35 cellular contexts compared by ENCODE assay signal in genomic region chr5:160349249-160349965, GRCh38. TPM values are rescaled to one million over a fixed set of nuclear protein-coding genes. Genes with fewer than 3 reads are reported as not detected.
"Had no signal": no experiment of that assay in that cellular context is flagged by ENCODE, and none has a peak within 500 bp of the region (broad histone marks: within the 10 kb centered on the region; RNA-seq: fewer than 3 reads in every experiment).

No MANE protein-coding gene starts in this region.

- H3K9me3 ChIP-seq: adrenal gland, body of pancreas, breast epithelium had no signal

- H3K27ac ChIP-seq: adrenal gland, body of pancreas, brain microvascular endothelial cell, breast epithelium, VCaP had no signal

- H3K4me3 ChIP-seq: adrenal gland, body of pancreas, breast epithelium had no signal

- H3K4me1 Mint-ChIP-seq: activated B cell treated with CpG ODN at 0.5 μM for 24 hours; activated CD4-positive, alpha-beta T cell treated with anti-CD3 and anti-CD28 coated beads, Interleukin-2, amount 10 ng/mL, durations not matched to agents 24 days and 14 days; activated naive CD8-positive, alpha-beta T cell treated with anti-CD3 and anti-CD28 coated beads for 36 hours; activated T-helper 17 cell treated with anti-CD3 and anti-CD28 coated beads, Interleukin-2, amount 50 U/mL, for 72 hours had no signal

- H3K4me1 ChIP-seq: breast epithelium had no signal

- ATAC-seq: activated CD8-positive, alpha-beta T cell treated with anti-CD3 and anti-CD28 coated beads for 36 hours; activated T-cell treated with anti-CD3 and anti-CD28 coated beads, Interleukin-2, amount 50 U/mL, for 4 hours; activated T-cell treated with anti-CD3 and anti-CD28 coated beads, Interleukin-2, amount 50 U/mL, for 72 hours; activated T-helper 17 cell treated with anti-CD3 and anti-CD28 coated beads, Interleukin-2, amount 50 U/mL, for 72 hours; body of pancreas had no signal

- H3K9me3 Mint-ChIP-seq: activated B cell treated with CpG ODN at 0.5 μM for 24 hours; activated CD4-positive, alpha-beta memory T cell treated with anti-CD3 and anti-CD28 coated beads for 36 hours; activated CD4-positive, alpha-beta T cell treated with anti-CD3 and anti-CD28 coated beads, Interleukin-2, amount 10 ng/mL, durations not matched to agents 24 days and 14 days; activated CD8-positive, alpha-beta T cell treated with anti-CD3 and anti-CD28 coated beads for 36 hours; activated naive CD4-positive, alpha-beta T cell treated with anti-CD3 and anti-CD28 coated beads for 36 hours; activated naive CD8-positive, alpha-beta T cell treated with anti-CD3 and anti-CD28 coated beads for 36 hours; activated T-cell treated with anti-CD3 and anti-CD28 coated beads, Interleukin-2, amount 50 U/mL, for 4 hours; activated T-cell treated with anti-CD3 and anti-CD28 coated beads, Interleukin-2, amount 50 U/mL, for 72 hours; activated T-helper 1 cell treated with anti-CD3 and anti-CD28 coated beads, Interleukin-12 subunit alpha, Interleukin-12 subunit beta, Interleukin-2, Interleukin-4 antibody, amounts not matched to agents 30 ng/mL and 10 ng/mL and 1 ng/mL, durations not matched to agents 14 hours and 24 hours and 36 hours; activated T-helper 17 cell treated with anti-CD3 and anti-CD28 coated beads, Interleukin-2, amount 50 U/mL, for 72 hours; T-helper 1 cell treated with Interleukin-12 subunit alpha and Interleukin-12 subunit beta and Interleukin-4 antibody, amounts not matched to agents 30 μg/mL and 1 μg/mL, for 36 hours; T-helper 2 cell treated with Interferon-gamma antibody and Interleukin-4, amounts not matched to agents 5 μg/mL and 100 μg/mL, for 36 hours had no signal

- H3K4me3 Mint-ChIP-seq: activated B cell treated with CpG ODN at 0.5 μM for 24 hours; activated CD4-positive, alpha-beta memory T cell treated with anti-CD3 and anti-CD28 coated beads for 36 hours; activated CD4-positive, alpha-beta T cell treated with anti-CD3 and anti-CD28 coated beads, Interleukin-2, amount 10 ng/mL, durations not matched to agents 24 days and 14 days; activated CD8-positive, alpha-beta T cell treated with anti-CD3 and anti-CD28 coated beads for 36 hours; activated naive CD4-positive, alpha-beta T cell treated with anti-CD3 and anti-CD28 coated beads for 36 hours; activated naive CD8-positive, alpha-beta T cell treated with anti-CD3 and anti-CD28 coated beads for 36 hours; activated T-cell treated with anti-CD3 and anti-CD28 coated beads, Interleukin-2, amount 50 U/mL, for 4 hours; activated T-cell treated with anti-CD3 and anti-CD28 coated beads, Interleukin-2, amount 50 U/mL, for 72 hours; activated T-helper 1 cell treated with anti-CD3 and anti-CD28 coated beads, Interleukin-12 subunit alpha, Interleukin-12 subunit beta, Interleukin-2, Interleukin-4 antibody, amounts not matched to agents 30 ng/mL and 10 ng/mL and 1 ng/mL, durations not matched to agents 14 hours and 24 hours and 36 hours; activated T-helper 17 cell treated with anti-CD3 and anti-CD28 coated beads, Interleukin-2, amount 50 U/mL, for 72 hours; T-helper 1 cell treated with Interleukin-12 subunit alpha and Interleukin-12 subunit beta and Interleukin-4 antibody, amounts not matched to agents 30 μg/mL and 1 μg/mL, for 36 hours; T-helper 2 cell treated with Interferon-gamma antibody and Interleukin-4, amounts not matched to agents 5 μg/mL and 100 μg/mL, for 36 hours had no signal

- H3K27ac Mint-ChIP-seq: activated B cell treated with CpG ODN at 0.5 μM for 24 hours; activated CD4-positive, alpha-beta memory T cell treated with anti-CD3 and anti-CD28 coated beads for 36 hours; activated CD4-positive, alpha-beta T cell treated with anti-CD3 and anti-CD28 coated beads, Interleukin-2, amount 10 ng/mL, durations not matched to agents 24 days and 14 days; activated CD8-positive, alpha-beta T cell treated with anti-CD3 and anti-CD28 coated beads for 36 hours; activated naive CD4-positive, alpha-beta T cell treated with anti-CD3 and anti-CD28 coated beads for 36 hours; activated naive CD8-positive, alpha-beta T cell treated with anti-CD3 and anti-CD28 coated beads for 36 hours; activated T-cell treated with anti-CD3 and anti-CD28 coated beads, Interleukin-2, amount 50 U/mL, for 72 hours; activated T-helper 1 cell treated with anti-CD3 and anti-CD28 coated beads, Interleukin-12 subunit alpha, Interleukin-12 subunit beta, Interleukin-2, Interleukin-4 antibody, amounts not matched to agents 30 ng/mL and 10 ng/mL and 1 ng/mL, durations not matched to agents 14 hours and 24 hours and 36 hours; activated T-helper 17 cell treated with anti-CD3 and anti-CD28 coated beads, Interleukin-2, amount 50 U/mL, for 72 hours; T-helper 1 cell treated with Interleukin-12 subunit alpha and Interleukin-12 subunit beta and Interleukin-4 antibody, amounts not matched to agents 30 μg/mL and 1 μg/mL, for 36 hours; T-helper 2 cell treated with Interferon-gamma antibody and Interleukin-4, amounts not matched to agents 5 μg/mL and 100 μg/mL, for 36 hours had no signal

- H3K27me3 ChIP-seq: adrenal gland, body of pancreas, brain microvascular endothelial cell, breast epithelium had no signal

- H3K36me3 Mint-ChIP-seq: activated CD4-positive, alpha-beta memory T cell treated with anti-CD3 and anti-CD28 coated beads for 36 hours; activated naive CD8-positive, alpha-beta T cell treated with anti-CD3 and anti-CD28 coated beads for 36 hours had no signal

- H3K27me3 Mint-ChIP-seq: activated B cell treated with CpG ODN at 0.5 μM for 24 hours; activated CD4-positive, alpha-beta memory T cell treated with anti-CD3 and anti-CD28 coated beads for 36 hours; activated CD4-positive, alpha-beta T cell treated with anti-CD3 and anti-CD28 coated beads, Interleukin-2, amount 10 ng/mL, durations not matched to agents 24 days and 14 days; activated CD8-positive, alpha-beta T cell treated with anti-CD3 and anti-CD28 coated beads for 36 hours; activated naive CD8-positive, alpha-beta T cell treated with anti-CD3 and anti-CD28 coated beads for 36 hours; activated T-helper 17 cell treated with anti-CD3 and anti-CD28 coated beads, Interleukin-2, amount 50 U/mL, for 72 hours had no signal

- DNase-seq: activated B cell treated with CpG ODN at 0.5 μM for 24 hours; activated CD4-positive, alpha-beta memory T cell treated with anti-CD3 and anti-CD28 coated beads for 36 hours; activated CD4-positive, alpha-beta T cell treated with anti-CD3 and anti-CD28 coated beads for 4 hours; activated CD4-positive, alpha-beta T cell treated with anti-CD3 and anti-CD28 coated beads, Interleukin-2, amount 10 ng/mL, durations not matched to agents 24 days and 14 days; activated CD4-positive, alpha-beta T cell treated with anti-CD3 and anti-CD28 coated beads, Interleukin-2, amount 50 U/mL, for 1 hour; activated CD4-positive, alpha-beta T cell treated with anti-CD3 and anti-CD28 coated beads, Interleukin-2, amount 50 U/mL, for 4 hours; activated CD4-positive, CD25-positive, alpha-beta regulatory T cell treated with anti-CD3 and anti-CD28 coated beads, Interleukin-2, amount 50 U/mL, for 72 hours; activated CD8-positive, alpha-beta memory T cell treated with anti-CD3 and anti-CD28 coated beads, Interleukin-2, amount 50 U/mL, for 4 hours; activated CD8-positive, alpha-beta T cell treated with anti-CD3 and anti-CD28 coated beads for 36 hours; activated gamma-delta T cell treated with Interleukin-2 at 50 U/mL for 16 hours; activated naive CD4-positive, alpha-beta T cell; activated naive CD4-positive, alpha-beta T cell treated with anti-CD3 and anti-CD28 coated beads for 36 hours; activated naive CD4-positive, alpha-beta T cell treated with anti-CD3 and anti-CD28 coated beads, Interleukin-2, amount 50 U/mL, for 16 hours; activated naive CD8-positive, alpha-beta T cell treated with anti-CD3 and anti-CD28 coated beads for 36 hours; activated T-cell treated with anti-CD3 and anti-CD28 coated beads for 4 hours; activated T-cell treated with anti-CD3 and anti-CD28 coated beads, Interleukin-2, amount 50 U/mL, for 1 hour; activated T-cell treated with anti-CD3 and anti-CD28 coated beads, Interleukin-2, amount 50 U/mL, for 4 hours; activated T-cell treated with anti-CD3 and anti-CD28 coated beads, Interleukin-2, amount 50 U/mL, for 72 hours; adrenal gland; amniotic stem cell; aorta; body of pancreas; brain microvascular endothelial cell; central memory CD4-positive, alpha-beta T cell; SW 1271; T-helper 1 cell; T-helper 2 cell; T-helper 9 cell had no signal

- H3K36me3 ChIP-seq: adrenal gland, brain microvascular endothelial cell, breast epithelium had no signal

RNA-seq across cellular contexts. Expression of gene C1QTNF2, which starts 21.0 kb away (rescaled TPM):
- total RNA-seq: activated B cell treated with CpG ODN at 0.5 μM for 24 hours; activated CD4-positive, alpha-beta memory T cell treated with anti-CD3 and anti-CD28 coated beads for 36 hours; activated CD4-positive, alpha-beta T cell treated with anti-CD3 and anti-CD28 coated beads, Interleukin-2, amount 10 ng/mL, durations not matched to agents 24 days and 14 days; activated CD8-positive, alpha-beta memory T cell treated with anti-CD3 and anti-CD28 coated beads for 36 hours; activated CD8-positive, alpha-beta T cell treated with anti-CD3 and anti-CD28 coated beads for 36 hours; activated naive CD4-positive, alpha-beta T cell treated with anti-CD3 and anti-CD28 coated beads for 36 hours; activated naive CD8-positive, alpha-beta T cell treated with anti-CD3 and anti-CD28 coated beads for 36 hours; activated T-cell treated with anti-CD3 and anti-CD28 coated beads, Interleukin-2, amount 50 U/mL, for 4 hours; activated T-cell treated with anti-CD3 and anti-CD28 coated beads, Interleukin-2, amount 50 U/mL, for 72 hours; activated T-helper 1 cell treated with anti-CD3 and anti-CD28 coated beads, Interleukin-12 subunit alpha, Interleukin-12 subunit beta, Interleukin-2, Interleukin-4 antibody, amounts not matched to agents 30 ng/mL and 10 ng/mL and 1 ng/mL, durations not matched to agents 14 hours and 24 hours and 36 hours; activated T-helper 17 cell treated with anti-CD3 and anti-CD28 coated beads, Interleukin-2, amount 50 U/mL, for 72 hours had no signal

RNA-seq across cellular contexts. Expression of gene CCNJL, which starts 37.0 kb away (rescaled TPM):
- total RNA-seq: activated CD4-positive, alpha-beta memory T cell treated with anti-CD3 and anti-CD28 coated beads for 36 hours; activated CD4-positive, alpha-beta T cell treated with anti-CD3 and anti-CD28 coated beads, Interleukin-2, amount 10 ng/mL, durations not matched to agents 24 days and 14 days; activated CD8-positive, alpha-beta T cell treated with anti-CD3 and anti-CD28 coated beads for 36 hours; activated naive CD4-positive, alpha-beta T cell treated with anti-CD3 and anti-CD28 coated beads for 36 hours; activated naive CD8-positive, alpha-beta T cell treated with anti-CD3 and anti-CD28 coated beads for 36 hours; activated T-cell treated with anti-CD3 and anti-CD28 coated beads, Interleukin-2, amount 50 U/mL, for 72 hours; activated T-helper 1 cell treated with anti-CD3 and anti-CD28 coated beads, Interleukin-12 subunit alpha, Interleukin-12 subunit beta, Interleukin-2, Interleukin-4 antibody, amounts not matched to agents 30 ng/mL and 10 ng/mL and 1 ng/mL, durations not matched to agents 14 hours and 24 hours and 36 hours; activated T-helper 17 cell treated with anti-CD3 and anti-CD28 coated beads, Interleukin-2, amount 50 U/mL, for 72 hours had no signal
